8 cellular contexts compared by ENCODE assay signal in genomic region chr11:78563090-78563489, GRCh38. TPM values are rescaled to one million over a fixed set of nuclear protein-coding genes. Genes with fewer than 3 reads are reported as not detected.
DNase-seq lines count a peak whose midpoint lies in the region; ATAC-seq and TF ChIP-seq lines count a peak whose summit lies in the region.
"Not testable (repeated sequence)": the region's sequence is repeated elsewhere in the genome, so short reads cannot be mapped to it uniquely, and the experiment has no call there.

No MANE protein-coding gene starts in this region.

- 92% methylated on average over 12 of the region's 12 CpGs for WGBS in SK-N-SH (ENCODE audit: low lambda C conversion rate)
- 94% methylated on average over 12 of the region's 12 CpGs for WGBS in smooth muscle cell (ENCODE audit: low lambda C conversion rate)

- not testable (repeated sequence) for H3K27me3 Mint-ChIP-seq in mesothelial cell of epicardium (ENCODE audit: low read depth)

- peaks cover 28% of the 10 kb centered on the region for H3K4me1 Mint-ChIP-seq in mesothelial cell of epicardium

- H3K4me1 ChIP-seq in BLaER1 treated with 17β-estradiol and CSF1 and Interleukin-3, amounts not matched to agents 10 nM and 100 nM, result peaks cover 79 to 93% (median 86%) of the 10 kb centered on the region in 10 experiments
- H3K4me1 ChIP-seq in Loucy (ENCODE audit: insufficient read depth, low read length, poor library complexity, severe bottlenecking), result peaks cover 40% of the 10 kb centered on the region
- H3K4me1 ChIP-seq in SK-N-SH (ENCODE audit: control insufficient read depth in 1 of 2, insufficient read depth in 2 of 2, low read depth in 1 of 2, low read length in 1 of 2), result peaks cover 16 to 45% of the 10 kb centered on the region in 2 experiments; a peak in 3 of 4 replicates
- H3K4me1 ChIP-seq in fibroblast of lung (ENCODE audit: control insufficient read depth, extremely low read depth, insufficient read depth, low read length), result peaks cover 10% of the 10 kb centered on the region
- peaks cover 20% of the 10 kb centered on the region for H3K4me1 ChIP-seq in smooth muscle cell (ENCODE audit: low read depth)
- H3K4me1 ChIP-seq in upper lobe of right lung, result peaks cover 43% of the 10 kb centered on the region

- TF ChIP-seq EP300 in SK-N-SH (IDR thresholded peaks at IDR 0.05; ENCODE audit: borderline replicate concordance in 1 of 2, low read depth in 1 of 2, low read length in 1 of 2), result not testable (repeated sequence)

- not testable (repeated sequence) for H4K20me1 ChIP-seq in BLaER1 treated with 17β-estradiol and CSF1 and Interleukin-3, amounts not matched to agents 10 nM and 100 nM; Loucy (ENCODE audit: insufficient read depth, low read length, poor library complexity, severe bottlenecking); SK-N-SH (ENCODE audit: insufficient read depth); fibroblast of lung (ENCODE audit: control insufficient read depth, extremely low read depth, insufficient read depth, low read length); smooth muscle cell (ENCODE audit: low read depth)

- intact Hi-C loops in upper lobe of right lung (cut with DNase I), result loop anchor here (10.0 kb wide), 1 partner anchor 338 kb away; no protein-coding TSS in a partner anchor

- H3F3A ChIP-seq in Loucy (ENCODE audit: low read depth); smooth muscle cell (ENCODE audit: low read depth): not testable (repeated sequence)
- H3F3A ChIP-seq in SK-N-SH (replicated peaks; ENCODE audit: insufficient read depth), result peaks cover 32% of the 10 kb centered on the region

- DNase-seq in SK-N-SH; brain microvascular endothelial cell; fibroblast of lung (ENCODE audit: low read depth in 2 of 2); mesothelial cell of epicardium (ENCODE audit: low spot score in 2 of 2, unreplicated experiment in 2 of 2); smooth muscle cell (lab: John Stamatoyannopoulos, UW; ENCODE audit: unreplicated experiment): not testable (repeated sequence)
- DNase-seq in upper lobe of right lung, result peak; percentile 75

- not testable (repeated sequence) for TF ChIP-seq CTCF in Loucy (conservative IDR thresholded peaks at IDR 0.05; ENCODE audit: low read length); SK-N-SH (IDR thresholded peaks at IDR 0.05); brain microvascular endothelial cell (IDR thresholded peaks at IDR 0.05; ENCODE audit: low read depth, low read length, missing control alignments); fibroblast of lung (conservative IDR thresholded peaks at IDR 0.05 in 1 of 2, IDR thresholded peaks at IDR 0.05 in 1 of 2; ENCODE audit: low read depth in 1 of 2, low read length in 2 of 2); mesothelial cell of epicardium (IDR thresholded peaks at IDR 0.05; ENCODE audit: unreplicated experiment); smooth muscle cell (IDR thresholded peaks at IDR 0.05; ENCODE audit: borderline replicate concordance, insufficient read depth, poor library complexity, severe bottlenecking); upper lobe of right lung (IDR thresholded peaks at IDR 0.05)

- not testable (repeated sequence) for TF ChIP-seq RAD21 in SK-N-SH (IDR thresholded peaks at IDR 0.05; ENCODE audit: low read length)

- ATAC-seq in upper lobe of right lung, result not testable (repeated sequence)

- not testable (repeated sequence) for H3K4me3 ChIP-seq in BLaER1 treated with 17β-estradiol and CSF1 and Interleukin-3, amounts not matched to agents 10 nM and 100 nM; Loucy (ENCODE audit: low read length, poor library complexity, severe bottlenecking); brain microvascular endothelial cell (ENCODE audit: low read depth, low read length); smooth muscle cell; upper lobe of right lung
- H3K4me3 ChIP-seq in SK-N-SH (ENCODE audit: low read depth in 2 of 2, low read length in 1 of 2) (0 out of 4 replicates have a peak overlapping the region, but pooled peaks of 1 of the 2 experiments have one; percentile 27), fibroblast of lung (replicated peaks in 1 of 4; ENCODE audit: control extremely low read depth in 1 of 4, insufficient read depth in 1 of 4, low read depth in 3 of 4, low read length in 4 of 4) (peak overlapping the region in 1 of 4 experiments; percentile 13)

- in situ Hi-C loops in brain microvascular endothelial cell (cut with HindIII; ENCODE audit: low pct_ligation_motif_present, low sequenced_read_pairs), result not testable (repeated sequence)

- H3K9me3 Mint-ChIP-seq in mesothelial cell of epicardium, result not testable (repeated sequence)

- CTCF ChIA-PET in SK-N-SH (lab: Yijun Ruan, JAX), result interaction anchor here (0.6 to 6.8 kb wide), 9 partner anchors 8 to 343 kb away, joined by 3 to 110 read pairs (median 7); partner anchors contain the start of gene GAB2

- peaks cover 11 to 76% (median 47%) of the 10 kb centered on the region in 11 experiments; a peak in 21 of 22 replicates for H3K36me3 ChIP-seq in BLaER1 treated with 17β-estradiol and CSF1 and Interleukin-3, amounts not matched to agents 10 nM and 100 nM
- peaks cover 20% of the 10 kb centered on the region; the same call in 1 of the 2 replicates for H3K36me3 ChIP-seq in Loucy (ENCODE audit: insufficient read depth, low read length)
- H3K36me3 ChIP-seq in SK-N-SH (replicated peaks in 1 of 2; ENCODE audit: control insufficient read depth in 1 of 2, insufficient read depth in 2 of 2, low read length in 1 of 2), result peaks cover 22 to 36% of the 10 kb centered on the region in 2 experiments
- not testable (repeated sequence) for H3K36me3 ChIP-seq in brain microvascular endothelial cell (replicated peaks); fibroblast of lung (ENCODE audit: control insufficient read depth, insufficient read depth, low read length); smooth muscle cell (ENCODE audit: low read depth)
- peaks cover 31% of the 10 kb centered on the region for H3K36me3 ChIP-seq in upper lobe of right lung

- H3K27ac ChIP-seq in BLaER1 treated with 17β-estradiol and CSF1 and Interleukin-3, amounts not matched to agents 10 nM and 100 nM, result peak overlapping the region in 10 of 11 experiments; percentile 77 to 99 (median 92); a peak in 20 of 22 replicates
- H3K27ac ChIP-seq in SK-N-SH (ENCODE audit: low read depth in 2 of 2, low read length in 1 of 2) (peak overlapping the region; percentile 48 to 81), brain microvascular endothelial cell (peak overlapping the region; percentile 61), fibroblast of lung (ENCODE audit: insufficient read depth, low read length) (peak overlapping the region; percentile 79), smooth muscle cell (ENCODE audit: low read depth) (peak overlapping the region; percentile 79), upper lobe of right lung (peak overlapping the region; percentile 72)

- H3K79me2 ChIP-seq in Loucy (ENCODE audit: insufficient read depth, low read length) (peaks cover 35% of the 10 kb centered on the region), SK-N-SH (ENCODE audit: insufficient read depth) (peaks cover 35% of the 10 kb centered on the region), smooth muscle cell (ENCODE audit: low read depth) (peaks cover 24% of the 10 kb centered on the region)
- H3K79me2 ChIP-seq in fibroblast of lung (ENCODE audit: control insufficient read depth, insufficient read depth, low read length), result not testable (repeated sequence)

- not testable (repeated sequence) for H3K4me3 Mint-ChIP-seq in mesothelial cell of epicardium

- peak overlapping the region; percentile 85 for H3K27ac Mint-ChIP-seq in mesothelial cell of epicardium

- not testable (repeated sequence) for H3K9me2 ChIP-seq in Loucy (replicated peaks; ENCODE audit: low read depth, low read length); SK-N-SH

- H2AFZ ChIP-seq in Loucy (ENCODE audit: low read length); SK-N-SH (ENCODE audit: low read depth); fibroblast of lung (ENCODE audit: low read length); smooth muscle cell (ENCODE audit: low read depth): not testable (repeated sequence)

- H3K4me2 ChIP-seq in BLaER1 treated with 17β-estradiol and CSF1 and Interleukin-3, amounts not matched to agents 10 nM and 100 nM, result peak overlapping the region; percentile 32 to 93 (median 82); a peak in 19 of 22 replicates
- peak overlapping the region; percentile 19 for H3K4me2 ChIP-seq in Loucy (ENCODE audit: low read depth, low read length, poor library complexity, severe bottlenecking)
- H3K4me2 ChIP-seq in SK-N-SH, result peak overlapping the region; percentile 71; the same call in 1 of the 2 replicates
- H3K4me2 ChIP-seq in fibroblast of lung (ENCODE audit: extremely low read depth, insufficient read depth, low read length), result peak overlapping the region; percentile 80
- peak overlapping the region; percentile 62 for H3K4me2 ChIP-seq in smooth muscle cell

- H3K9ac ChIP-seq in BLaER1 treated with 17β-estradiol and CSF1 and Interleukin-3, amounts not matched to agents 10 nM and 100 nM, result peak overlapping the region in 6 of 11 experiments; percentile 3 to 85 (median 16); a peak in 7 of 22 replicates
- not testable (repeated sequence) for H3K9ac ChIP-seq in Loucy (ENCODE audit: low read depth, low read length, poor library complexity, severe bottlenecking); fibroblast of lung (ENCODE audit: insufficient read depth, low read length)
- H3K9ac ChIP-seq in SK-N-SH, result peak overlapping the region; percentile 42; the same call in 1 of the 2 replicates
- peak overlapping the region; percentile 20 for H3K9ac ChIP-seq in smooth muscle cell (ENCODE audit: low read depth)

- peaks cover 17% of the 10 kb centered on the region for H3K36me3 Mint-ChIP-seq in mesothelial cell of epicardium

- POLR2A ChIA-PET in SK-N-SH (lab: Yijun Ruan, JAX), result interaction anchor here (0.7 to 2.0 kb wide), 2 partner anchors 139 to 142 kb away, joined by 3 to 7 read pairs; no protein-coding TSS in a partner anchor

- not testable (repeated sequence) for H3K27me3 ChIP-seq in BLaER1 treated with 17β-estradiol and CSF1 and Interleukin-3, amounts not matched to agents 10 nM and 100 nM; Loucy (ENCODE audit: insufficient read depth, low read length, poor library complexity, severe bottlenecking); SK-N-SH (ENCODE audit: insufficient read depth); brain microvascular endothelial cell (replicated peaks); fibroblast of lung (ENCODE audit: control insufficient read depth, insufficient read depth, low read length); smooth muscle cell (ENCODE audit: low read depth); upper lobe of right lung

- H3K9me3 ChIP-seq in BLaER1 treated with 17β-estradiol and CSF1 and Interleukin-3, amounts not matched to agents 10 nM and 100 nM (replicated peaks in 1 of 11); Loucy (ENCODE audit: insufficient read depth, low read depth, low read length); SK-N-SH; fibroblast of lung (ENCODE audit: control insufficient read depth, insufficient read depth, low read depth, low read length); smooth muscle cell (replicated peaks; ENCODE audit: low read depth); upper lobe of right lung: not testable (repeated sequence)

RNA-seq across cellular contexts. Expression of gene NARS2, which starts 11.6 kb away (rescaled TPM):
- 8.9 and 11.3 TPM in 2 replicates for polyA plus RNA-seq in SK-N-SH (2012; rRNA removed)
- 13.2 and 13.6 TPM in 2 replicates for polyA plus RNA-seq in SK-N-SH (2012; cell fraction: cytosol; rRNA removed)
- polyA plus RNA-seq in SK-N-SH (2012; cell fraction: nucleus; rRNA removed), result 4.9 and 7.4 TPM in 2 replicates
- total RNA-seq in fibroblast of lung, result 15.7 and 18.5 TPM in 2 replicates
- 13.2 and 15.3 TPM in 2 replicates for polyA plus RNA-seq in fibroblast of lung
- polyA plus RNA-seq in fibroblast of lung (2012), result 11.2 and 11.9 TPM in 2 replicates
- 0.82 and 1.6 TPM in 2 replicates for polyA minus RNA-seq in fibroblast of lung (ENCODE audit: low replicate concordance)
- total RNA-seq in mesothelial cell of epicardium, result 20.9 to 23.5 TPM (median 23.1 TPM) in 3 replicates
- 12.2 and 30.1 TPM in 2 replicates for total RNA-seq in smooth muscle cell
- 17.4 and 18.7 TPM in 2 replicates for polyA plus RNA-seq in smooth muscle cell
- 17.5 TPM for total RNA-seq in upper lobe of right lung

Comparison
In these comparisons a context has a peak if more than half of its experiments do, and no peak if none do; other contexts are left out.
1. H3K4me2 ChIP-seq: peak in every context shown above with its lines; median percentile 82 in BLaER1 treated with 17β-estradiol and CSF1 and Interleukin-3, amounts not matched to agents 10 nM and 100 nM; 80 in fibroblast of lung; 71 in SK-N-SH; 62 in smooth muscle cell; 19 in Loucy.